ENCODE assay signal across 1 cellular context in the genomic region with DNA sequence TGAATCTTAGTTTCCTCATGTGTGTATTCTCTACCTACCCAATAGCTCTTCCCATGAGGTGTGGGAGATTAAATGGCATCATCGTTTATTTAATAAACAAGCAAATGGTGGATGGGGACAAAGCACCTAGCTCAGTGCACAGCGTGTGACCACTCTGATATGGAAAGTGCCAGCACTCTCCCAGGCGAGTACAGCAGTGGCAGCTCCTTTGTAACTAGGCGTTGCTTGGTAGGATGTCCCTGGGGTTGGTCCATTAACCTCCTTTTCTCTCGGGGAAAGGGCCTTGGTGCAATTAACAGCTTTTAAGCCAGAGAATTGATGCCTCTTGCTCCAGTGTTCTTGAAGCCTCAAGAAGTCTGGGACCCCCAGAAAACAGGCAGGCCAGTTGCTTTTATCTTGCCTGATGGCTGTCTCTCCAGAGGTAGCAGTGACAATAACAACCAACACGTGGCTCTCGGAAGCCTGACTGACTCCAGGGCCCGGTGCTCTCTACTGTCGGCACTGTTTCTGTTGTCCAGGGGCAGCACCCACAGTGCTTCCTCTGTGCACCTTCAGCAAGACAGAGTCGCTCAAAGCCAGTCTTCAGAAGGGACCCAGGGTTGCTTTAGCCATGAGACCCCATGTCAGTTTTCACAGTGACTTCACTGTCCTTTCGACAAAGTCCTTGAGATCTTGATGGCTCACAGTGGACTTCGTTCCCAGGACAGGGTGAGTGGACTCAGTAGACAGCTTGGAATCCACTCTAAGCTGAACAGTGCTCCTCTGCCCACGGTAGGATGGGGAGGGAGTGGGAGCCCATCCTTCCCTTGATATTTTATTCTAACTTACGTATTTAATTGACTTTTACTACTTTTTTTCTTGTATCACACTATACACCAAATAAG.
TF ChIP-seq lines count a peak whose summit lies in the region.

No MANE protein-coding gene starts in this region.

TF ChIP-seq in GM23338, 12 proteins besides CTCF, POLR2A, EP300 and RAD21 (continued from another document):
- TF ChIP-seq, protein P1, sequence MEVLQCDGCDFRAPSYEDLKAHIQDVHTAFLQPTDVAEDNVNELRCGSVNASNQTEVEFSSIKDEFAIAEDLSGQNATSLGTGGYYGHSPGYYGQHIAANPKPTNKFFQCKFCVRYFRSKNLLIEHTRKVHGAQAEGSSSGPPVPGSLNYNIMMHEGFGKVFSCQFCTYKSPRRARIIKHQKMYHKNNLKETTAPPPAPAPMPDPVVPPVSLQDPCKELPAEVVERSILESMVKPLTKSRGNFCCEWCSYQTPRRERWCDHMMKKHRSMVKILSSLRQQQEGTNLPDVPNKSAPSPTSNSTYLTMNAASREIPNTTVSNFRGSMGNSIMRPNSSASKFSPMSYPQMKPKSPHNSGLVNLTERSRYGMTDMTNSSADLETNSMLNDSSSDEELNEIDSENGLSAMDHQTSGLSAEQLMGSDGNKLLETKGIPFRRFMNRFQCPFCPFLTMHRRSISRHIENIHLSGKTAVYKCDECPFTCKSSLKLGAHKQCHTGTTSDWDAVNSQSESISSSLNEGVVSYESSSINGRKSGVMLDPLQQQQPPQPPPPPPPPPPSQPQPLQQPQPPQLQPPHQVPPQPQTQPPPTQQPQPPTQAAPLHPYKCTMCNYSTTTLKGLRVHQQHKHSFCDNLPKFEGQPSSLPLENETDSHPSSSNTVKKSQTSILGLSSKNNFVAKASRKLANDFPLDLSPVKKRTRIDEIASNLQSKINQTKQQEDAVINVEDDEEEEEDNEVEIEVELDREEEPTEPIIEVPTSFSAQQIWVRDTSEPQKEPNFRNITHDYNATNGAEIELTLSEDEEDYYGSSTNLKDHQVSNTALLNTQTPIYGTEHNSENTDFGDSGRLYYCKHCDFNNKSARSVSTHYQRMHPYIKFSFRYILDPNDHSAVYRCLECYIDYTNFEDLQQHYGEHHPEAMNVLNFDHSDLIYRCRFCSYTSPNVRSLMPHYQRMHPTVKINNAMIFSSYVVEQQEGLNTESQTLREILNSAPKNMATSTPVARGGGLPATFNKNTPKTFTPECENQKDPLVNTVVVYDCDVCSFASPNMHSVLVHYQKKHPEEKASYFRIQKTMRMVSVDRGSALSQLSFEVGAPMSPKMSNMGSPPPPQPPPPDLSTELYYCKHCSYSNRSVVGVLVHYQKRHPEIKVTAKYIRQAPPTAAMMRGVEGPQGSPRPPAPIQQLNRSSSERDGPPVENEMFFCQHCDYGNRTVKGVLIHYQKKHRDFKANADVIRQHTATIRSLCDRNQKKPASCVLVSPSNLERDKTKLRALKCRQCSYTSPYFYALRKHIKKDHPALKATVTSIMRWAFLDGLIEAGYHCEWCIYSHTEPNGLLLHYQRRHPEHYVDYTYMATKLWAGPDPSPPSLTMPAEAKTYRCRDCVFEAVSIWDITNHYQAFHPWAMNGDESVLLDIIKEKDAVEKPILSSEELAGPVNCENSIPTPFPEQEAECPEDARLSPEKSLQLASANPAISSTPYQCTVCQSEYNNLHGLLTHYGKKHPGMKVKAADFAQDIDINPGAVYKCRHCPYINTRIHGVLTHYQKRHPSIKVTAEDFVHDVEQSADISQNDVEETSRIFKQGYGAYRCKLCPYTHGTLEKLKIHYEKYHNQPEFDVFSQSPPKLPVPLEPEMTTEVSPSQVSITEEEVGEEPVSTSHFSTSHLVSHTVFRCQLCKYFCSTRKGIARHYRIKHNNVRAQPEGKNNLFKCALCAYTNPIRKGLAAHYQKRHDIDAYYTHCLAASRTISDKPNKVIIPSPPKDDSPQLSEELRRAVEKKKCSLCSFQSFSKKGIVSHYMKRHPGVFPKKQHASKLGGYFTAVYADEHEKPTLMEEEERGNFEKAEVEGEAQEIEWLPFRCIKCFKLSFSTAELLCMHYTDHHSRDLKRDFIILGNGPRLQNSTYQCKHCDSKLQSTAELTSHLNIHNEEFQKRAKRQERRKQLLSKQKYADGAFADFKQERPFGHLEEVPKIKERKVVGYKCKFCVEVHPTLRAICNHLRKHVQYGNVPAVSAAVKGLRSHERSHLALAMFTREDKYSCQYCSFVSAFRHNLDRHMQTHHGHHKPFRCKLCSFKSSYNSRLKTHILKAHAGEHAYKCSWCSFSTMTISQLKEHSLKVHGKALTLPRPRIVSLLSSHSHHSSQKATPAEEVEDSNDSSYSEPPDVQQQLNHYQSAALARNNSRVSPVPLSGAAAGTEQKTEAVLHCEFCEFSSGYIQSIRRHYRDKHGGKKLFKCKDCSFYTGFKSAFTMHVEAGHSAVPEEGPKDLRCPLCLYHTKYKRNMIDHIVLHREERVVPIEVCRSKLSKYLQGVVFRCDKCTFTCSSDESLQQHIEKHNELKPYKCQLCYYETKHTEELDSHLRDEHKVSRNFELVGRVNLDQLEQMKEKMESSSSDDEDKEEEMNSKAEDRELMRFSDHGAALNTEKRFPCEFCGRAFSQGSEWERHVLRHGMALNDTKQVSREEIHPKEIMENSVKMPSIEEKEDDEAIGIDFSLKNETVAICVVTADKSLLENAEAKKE (CRISPR knock-in tag; IDR thresholded peaks at IDR 0.05): no peak
- TF ChIP-seq EZH2 (IDR thresholded peaks at IDR 0.05; ENCODE audit: low read depth, unreplicated experiment): no peak
- TF ChIP-seq, protein P2, sequence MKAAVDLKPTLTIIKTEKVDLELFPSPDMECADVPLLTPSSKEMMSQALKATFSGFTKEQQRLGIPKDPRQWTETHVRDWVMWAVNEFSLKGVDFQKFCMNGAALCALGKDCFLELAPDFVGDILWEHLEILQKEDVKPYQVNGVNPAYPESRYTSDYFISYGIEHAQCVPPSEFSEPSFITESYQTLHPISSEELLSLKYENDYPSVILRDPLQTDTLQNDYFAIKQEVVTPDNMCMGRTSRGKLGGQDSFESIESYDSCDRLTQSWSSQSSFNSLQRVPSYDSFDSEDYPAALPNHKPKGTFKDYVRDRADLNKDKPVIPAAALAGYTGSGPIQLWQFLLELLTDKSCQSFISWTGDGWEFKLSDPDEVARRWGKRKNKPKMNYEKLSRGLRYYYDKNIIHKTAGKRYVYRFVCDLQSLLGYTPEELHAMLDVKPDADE (IDR thresholded peaks at IDR 0.05): no peak
- TF ChIP-seq JUNB (IDR thresholded peaks at IDR 0.05; ENCODE audit: unreplicated experiment): no peak
- TF ChIP-seq CREB1 (CRISPR knock-in tag; IDR thresholded peaks at IDR 0.05; ENCODE audit: low read depth): no peak
- TF ChIP-seq, protein P3, sequence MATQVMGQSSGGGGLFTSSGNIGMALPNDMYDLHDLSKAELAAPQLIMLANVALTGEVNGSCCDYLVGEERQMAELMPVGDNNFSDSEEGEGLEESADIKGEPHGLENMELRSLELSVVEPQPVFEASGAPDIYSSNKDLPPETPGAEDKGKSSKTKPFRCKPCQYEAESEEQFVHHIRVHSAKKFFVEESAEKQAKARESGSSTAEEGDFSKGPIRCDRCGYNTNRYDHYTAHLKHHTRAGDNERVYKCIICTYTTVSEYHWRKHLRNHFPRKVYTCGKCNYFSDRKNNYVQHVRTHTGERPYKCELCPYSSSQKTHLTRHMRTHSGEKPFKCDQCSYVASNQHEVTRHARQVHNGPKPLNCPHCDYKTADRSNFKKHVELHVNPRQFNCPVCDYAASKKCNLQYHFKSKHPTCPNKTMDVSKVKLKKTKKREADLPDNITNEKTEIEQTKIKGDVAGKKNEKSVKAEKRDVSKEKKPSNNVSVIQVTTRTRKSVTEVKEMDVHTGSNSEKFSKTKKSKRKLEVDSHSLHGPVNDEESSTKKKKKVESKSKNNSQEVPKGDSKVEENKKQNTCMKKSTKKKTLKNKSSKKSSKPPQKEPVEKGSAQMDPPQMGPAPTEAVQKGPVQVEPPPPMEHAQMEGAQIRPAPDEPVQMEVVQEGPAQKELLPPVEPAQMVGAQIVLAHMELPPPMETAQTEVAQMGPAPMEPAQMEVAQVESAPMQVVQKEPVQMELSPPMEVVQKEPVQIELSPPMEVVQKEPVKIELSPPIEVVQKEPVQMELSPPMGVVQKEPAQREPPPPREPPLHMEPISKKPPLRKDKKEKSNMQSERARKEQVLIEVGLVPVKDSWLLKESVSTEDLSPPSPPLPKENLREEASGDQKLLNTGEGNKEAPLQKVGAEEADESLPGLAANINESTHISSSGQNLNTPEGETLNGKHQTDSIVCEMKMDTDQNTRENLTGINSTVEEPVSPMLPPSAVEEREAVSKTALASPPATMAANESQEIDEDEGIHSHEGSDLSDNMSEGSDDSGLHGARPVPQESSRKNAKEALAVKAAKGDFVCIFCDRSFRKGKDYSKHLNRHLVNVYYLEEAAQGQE (IDR thresholded peaks at IDR 0.05; ENCODE audit: unreplicated experiment): no peak
- TF ChIP-seq EZH2phosphoT487 (IDR thresholded peaks at IDR 0.05; ENCODE audit: unreplicated experiment): no peak
- TF ChIP-seq ZNF331 (CRISPR knock-in tag; IDR thresholded peaks at IDR 0.05; ENCODE audit: low read depth): no peak
- TF ChIP-seq NANOG (IDR thresholded peaks at IDR 0.05; ENCODE audit: borderline replicate concordance): no peak
